In the genomic region with DNA sequence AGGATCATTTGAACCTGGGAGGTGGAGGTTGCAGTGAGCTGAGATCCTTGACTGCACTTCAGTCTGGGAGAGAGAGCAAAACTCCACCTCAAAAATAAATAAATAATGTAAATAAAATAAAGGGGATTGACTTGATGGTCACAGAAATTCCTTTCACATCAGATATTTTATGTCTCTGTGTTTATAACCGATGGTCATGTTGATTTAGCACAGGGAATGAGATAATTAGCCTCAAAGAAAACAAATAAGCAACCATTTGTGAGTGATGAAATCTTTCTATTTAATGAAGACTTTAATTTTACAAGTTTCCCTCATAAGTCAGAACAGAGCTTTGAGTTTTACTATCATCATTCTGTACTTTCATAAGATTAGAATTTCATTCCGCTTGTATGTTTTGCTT, we compare ENCODE assay signal across 29 cellular contexts.
DNase-seq lines count a peak whose midpoint lies in the region; ATAC-seq, FAIRE-seq and TF ChIP-seq lines count a peak whose summit lies in the region.
"Had no signal": no experiment of that assay in that cellular context is flagged by ENCODE, and none has a peak within 500 bp of the region (broad histone marks: within the 10 kb centered on the region; RNA-seq: fewer than 3 reads in every experiment).

No MANE protein-coding gene starts in this region.

- no peak for TF ChIP-seq POLR2A in K562 (conservative IDR thresholded peaks at IDR 0.05)

- no peaks in the 10 kb centered on the region for H4K20me1 ChIP-seq in K562 (replicated peaks; ENCODE audit: control insufficient read depth, insufficient read depth, low read length)
- H4K20me1 ChIP-seq: BLaER1; BLaER1 treated with 17β-estradiol and CSF1 and Interleukin-3, amounts not matched to agents 10 nM and 100 nM had no signal

- H3K36me3 ChIP-seq in K562 (ENCODE audit: control insufficient read depth, insufficient read depth, low read length), result no peaks in the 10 kb centered on the region
- no peaks in the 10 kb centered on the region for H3K36me3 ChIP-seq in SJCRH30
- H3K36me3 ChIP-seq: BE2C; BLaER1; BLaER1 treated with 17β-estradiol and CSF1 and Interleukin-3, amounts not matched to agents 10 nM and 100 nM had no signal

- H3K9me1 ChIP-seq in K562 (ENCODE audit: control insufficient read depth, insufficient read depth, low read length), result no peaks in the 10 kb centered on the region

- no peak overlapping the region for H2AFZ ChIP-seq in K562 (ENCODE audit: low read depth, low read length)

- no peak for ATAC-seq in K562
- ATAC-seq: A549; CD8-positive, alpha-beta T cell had no signal

- H3K9ac ChIP-seq in K562 (ENCODE audit: insufficient read depth in 1 of 2, low read depth in 2 of 2, low read length in 2 of 2), result no peak overlapping the region
- H3K9ac ChIP-seq: BLaER1; BLaER1 treated with 17β-estradiol and CSF1 and Interleukin-3, amounts not matched to agents 10 nM and 100 nM had no signal

- intact Hi-C loops in K562 (cut with micrococcal nuclease), result no loop called here

- TF ChIP-seq CTCF in K562 (IDR thresholded peaks at IDR 0.05 in 2 of 3, conservative IDR thresholded peaks at IDR 0.05 in 1 of 3; ENCODE audit: insufficient read depth in 2 of 3, low read depth in 1 of 3, low read length in 3 of 3), result no peak

- no TSS peak for BruUV-seq in K562 (replicated peaks; lab: Mats Ljungman, UMichigan)

- H3K9me3 ChIP-seq in K562 (replicated peaks; ENCODE audit: control insufficient read depth, insufficient read depth, low read depth, low read length), result no peaks in the 10 kb centered on the region
- H3K9me3 ChIP-seq in SJCRH30 (replicated peaks), result 0 out of 2 replicates have a peak, but pooled peaks cover 4% of the 10 kb centered on the region
- H3K9me3 ChIP-seq: A549, BE2C, Caco-2 had no signal

- FAIRE-seq in K562 (lab: Jason Lieb, UNC), result peak; percentile 19
- FAIRE-seq: A204.1, A549, D721Med had no signal

- TF ChIP-seq EP300 in K562 (IDR thresholded peaks at IDR 0.05; ENCODE audit: low read length), result no peak

- DNase-seq in K562 (ENCODE audit: extremely low read depth in 1 of 4, low spot score in 3 of 4), result no peak
- DNase-seq in SJCRH30, result no peak
- DNase-seq: 8988T; ACHN; AML-193; BE2C; C1 segment of cervical spinal cord; Caco-2; Calu3; CD4-positive, alpha-beta memory T cell; CD4-positive, alpha-beta T cell; CD4-positive, CD25-positive, alpha-beta regulatory T cell; CD8-positive, alpha-beta memory T cell; CD8-positive, alpha-beta T cell; COR-L47; DMS 273 treated with DMSO at 0.1 percent for 48 hours; DMS153; DMS53; DMS79; DMS79 treated with DMSO at 0.1 percent for 48 hours; DND-41; EL had no signal

- in situ Hi-C loops in K562 (cut with MboI), result no loop called here

- CTCF ChIA-PET in K562 (lab: Yijun Ruan, JAX; ENCODE audit: low intra/inter-chr PET ratio), result no interaction called here

- H3K4me1 ChIP-seq in K562 (replicated peaks in 1 of 2; ENCODE audit: control insufficient read depth in 2 of 2, insufficient read depth in 2 of 2, low read length in 2 of 2), result no peaks in the 10 kb centered on the region
- H3K4me1 ChIP-seq in SJCRH30, result no peaks in the 10 kb centered on the region
- H3K4me1 ChIP-seq: A549, BE2C, Caco-2 had no signal

- H3K27me3 ChIP-seq in K562 (ENCODE audit: control insufficient read depth in 2 of 2, insufficient read depth in 2 of 2, low read length in 2 of 2), result peaks cover 0 to 5% of the 10 kb centered on the region in 2 experiments; a peak in 1 of 5 replicates
- no peaks in the 10 kb centered on the region for H3K27me3 ChIP-seq in SJCRH30
- H3K27me3 ChIP-seq: BE2C; BLaER1; BLaER1 treated with 17β-estradiol and CSF1 and Interleukin-3, amounts not matched to agents 10 nM and 100 nM had no signal

- H3K4me3 ChIP-seq in K562 (no peak overlapping the region), SJCRH30 (no peak overlapping the region)
- H3K4me3 ChIP-seq: A549; BLaER1; BLaER1 treated with 17β-estradiol and CSF1 and Interleukin-3, amounts not matched to agents 10 nM and 100 nM had no signal

- 0% methylated on average over 2 of the region's 2 CpGs for WGBS in K562 (ENCODE audit: insufficient coverage, low coverage, missing lambda C conversion rate)

- TF ChIP-seq RAD21 in K562 (CRISPR knock-in tag; conservative IDR thresholded peaks at IDR 0.05 in 1 of 2, IDR thresholded peaks at IDR 0.05 in 1 of 2), result no peak

- POLR2A ChIA-PET in K562 (lab: Yijun Ruan, JAX), result no interaction called here

- H3K27ac ChIP-seq in K562 (ENCODE audit: extremely low read depth, low read depth, low read length) (no peak overlapping the region), SJCRH30 (no peak overlapping the region)
- H3K27ac ChIP-seq: 22Rv1; A549; BLaER1 treated with 17β-estradiol and CSF1 and Interleukin-3, amounts not matched to agents 10 nM and 100 nM; C4-2B had no signal

- no peaks in the 10 kb centered on the region for H3K79me2 ChIP-seq in K562 (ENCODE audit: control insufficient read depth, insufficient read depth, low read length)

- H3K4me2 ChIP-seq in K562 (ENCODE audit: insufficient read depth, low read length), result no peak overlapping the region
- H3K4me2 ChIP-seq: A549 had no signal

TF ChIP-seq in K562, 482 proteins besides CTCF, POLR2A, EP300 and RAD21:
- TF ChIP-seq FOS (IDR thresholded peaks at IDR 0.05; ENCODE audit: extremely low read depth, insufficient read length) (no peak), ZNF197 (CRISPR knock-in tag; IDR thresholded peaks at IDR 0.05; ENCODE audit: low read depth) (no peak), ZNF175 (CRISPR knock-in tag; IDR thresholded peaks at IDR 0.05; ENCODE audit: low read depth) (no peak), NCOA2 (IDR thresholded peaks at IDR 0.05; ENCODE audit: partially characterized antibody in 2 of 2) (no peak), JUND (IDR thresholded peaks at IDR 0.05; ENCODE audit: borderline replicate concordance, low read depth, low read length) (no peak), JUND (tag; IDR thresholded peaks at IDR 0.05; ENCODE audit: borderline replicate concordance, low read depth, low read length) (no peak), KAT8 (IDR thresholded peaks at IDR 0.05; ENCODE audit: low read depth) (no peak), HNRNPUL1 (IDR thresholded peaks at IDR 0.05; ENCODE audit: low read length) (no peak), BRF1 (IDR thresholded peaks at IDR 0.05; ENCODE audit: borderline replicate concordance, extremely low read depth, insufficient read length) (no peak), JUNB (CRISPR knock-in tag; conservative IDR thresholded peaks at IDR 0.05) (no peak), RBM39 (optimal IDR thresholded peaks at IDR 0.05; ENCODE audit: low read depth, low read length) (no peak), ZNF77 (CRISPR knock-in tag; IDR thresholded peaks at IDR 0.05) (no peak)
- TF ChIP-seq, protein P1, sequence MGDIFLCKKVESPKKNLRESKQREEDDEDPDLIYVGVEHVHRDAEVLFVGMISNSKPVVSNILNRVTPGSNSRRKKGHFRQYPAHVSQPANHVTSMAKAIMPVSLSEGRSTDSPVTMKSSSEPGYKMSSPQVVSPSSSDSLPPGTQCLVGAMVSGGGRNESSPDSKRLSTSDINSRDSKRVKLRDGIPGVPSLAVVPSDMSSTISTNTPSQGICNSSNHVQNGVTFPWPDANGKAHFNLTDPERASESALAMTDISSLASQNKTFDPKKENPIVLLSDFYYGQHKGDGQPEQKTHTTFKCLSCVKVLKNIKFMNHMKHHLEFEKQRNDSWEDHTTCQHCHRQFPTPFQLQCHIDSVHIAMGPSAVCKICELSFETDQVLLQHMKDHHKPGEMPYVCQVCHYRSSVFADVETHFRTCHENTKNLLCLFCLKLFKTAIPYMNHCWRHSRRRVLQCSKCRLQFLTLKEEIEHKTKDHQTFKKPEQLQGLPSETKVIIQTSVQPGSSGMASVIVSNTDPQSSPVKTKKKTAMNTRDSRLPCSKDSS (IDR thresholded peaks at IDR 0.05; ENCODE audit: low read depth, partially characterized antibody), result no peak
- TF ChIP-seq, protein P2, sequence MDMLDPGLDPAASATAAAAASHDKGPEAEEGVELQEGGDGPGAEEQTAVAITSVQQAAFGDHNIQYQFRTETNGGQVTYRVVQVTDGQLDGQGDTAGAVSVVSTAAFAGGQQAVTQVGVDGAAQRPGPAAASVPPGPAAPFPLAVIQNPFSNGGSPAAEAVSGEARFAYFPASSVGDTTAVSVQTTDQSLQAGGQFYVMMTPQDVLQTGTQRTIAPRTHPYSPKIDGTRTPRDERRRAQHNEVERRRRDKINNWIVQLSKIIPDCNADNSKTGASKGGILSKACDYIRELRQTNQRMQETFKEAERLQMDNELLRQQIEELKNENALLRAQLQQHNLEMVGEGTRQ (CRISPR knock-in tag; IDR thresholded peaks at IDR 0.05), result no peak
- TF ChIP-seq, protein P3, sequence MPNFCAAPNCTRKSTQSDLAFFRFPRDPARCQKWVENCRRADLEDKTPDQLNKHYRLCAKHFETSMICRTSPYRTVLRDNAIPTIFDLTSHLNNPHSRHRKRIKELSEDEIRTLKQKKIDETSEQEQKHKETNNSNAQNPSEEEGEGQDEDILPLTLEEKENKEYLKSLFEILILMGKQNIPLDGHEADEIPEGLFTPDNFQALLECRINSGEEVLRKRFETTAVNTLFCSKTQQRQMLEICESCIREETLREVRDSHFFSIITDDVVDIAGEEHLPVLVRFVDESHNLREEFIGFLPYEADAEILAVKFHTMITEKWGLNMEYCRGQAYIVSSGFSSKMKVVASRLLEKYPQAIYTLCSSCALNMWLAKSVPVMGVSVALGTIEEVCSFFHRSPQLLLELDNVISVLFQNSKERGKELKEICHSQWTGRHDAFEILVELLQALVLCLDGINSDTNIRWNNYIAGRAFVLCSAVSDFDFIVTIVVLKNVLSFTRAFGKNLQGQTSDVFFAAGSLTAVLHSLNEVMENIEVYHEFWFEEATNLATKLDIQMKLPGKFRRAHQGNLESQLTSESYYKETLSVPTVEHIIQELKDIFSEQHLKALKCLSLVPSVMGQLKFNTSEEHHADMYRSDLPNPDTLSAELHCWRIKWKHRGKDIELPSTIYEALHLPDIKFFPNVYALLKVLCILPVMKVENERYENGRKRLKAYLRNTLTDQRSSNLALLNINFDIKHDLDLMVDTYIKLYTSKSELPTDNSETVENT (CRISPR knock-in tag; IDR thresholded peaks at IDR 0.05), result no peak
